Comparison of ENCODE assay signal across 22 cellular contexts in genomic region chr2:201175971-201176570, GRCh38. TPM values are rescaled to one million over a fixed set of nuclear protein-coding genes. Genes with fewer than 3 reads are reported as not detected.
A peak's percentile ranks its signal among the peaks of the same experiment; 100 is the strongest.
DNase-seq lines count a peak whose midpoint lies in the region; ATAC-seq, FAIRE-seq and TF ChIP-seq lines count a peak whose summit lies in the region.
"Had no signal": no experiment of that assay in that cellular context is flagged by ENCODE, and none has a peak within 500 bp of the region (broad histone marks: within the 10 kb centered on the region; RNA-seq: fewer than 3 reads in every experiment).

No MANE protein-coding gene starts in this region.

- no peak overlapping the region for H2AFZ ChIP-seq in osteoblast (ENCODE audit: low read length)

- H3K4me3 ChIP-seq in body of pancreas = no peak overlapping the region
- H3K4me3 ChIP-seq in osteoblast (ENCODE audit: insufficient read depth, low read length) = no peak overlapping the region
- H3K4me3 ChIP-seq: SK-N-MC, skin epidermis had no signal

- H3K4me1 Mint-ChIP-seq in Calu3 (ENCODE audit: low read depth, unreplicated experiment) = peaks cover 41% of the 10 kb centered on the region

- H3K27ac ChIP-seq in body of pancreas = peak overlapping the region; percentile 15 to 68 (median 43)
- H3K27ac ChIP-seq in osteoblast (ENCODE audit: low read depth, low read length) = no peak overlapping the region
- H3K27ac ChIP-seq: SK-N-MC, skin epidermis had no signal

- peak overlapping the region; percentile 39 for H3K4me3 Mint-ChIP-seq in Calu3 (ENCODE audit: low read depth, unreplicated experiment)
- H3K4me3 Mint-ChIP-seq: activated B cell treated with CpG ODN at 0.5 μM for 24 hours; activated naive CD8-positive, alpha-beta T cell treated with anti-CD3 and anti-CD28 coated beads for 36 hours; H9; stimulated activated naive CD8-positive, alpha-beta T cell treated with anti-CD3 and anti-CD28 coated beads, Interleukin-15, Interleukin-2, amounts not matched to agents 100 ng/mL and 50 ng/mL, for 24 hours; type B pancreatic cell had no signal

- no peaks in the 10 kb centered on the region for H3K9me3 Mint-ChIP-seq in Calu3 (ENCODE audit: low read depth, unreplicated experiment)
- H3K9me3 Mint-ChIP-seq: activated B cell treated with CpG ODN at 0.5 μM for 24 hours, naive B cell, type B pancreatic cell had no signal

- peaks cover 42% of the 10 kb centered on the region for H3K36me3 Mint-ChIP-seq in Calu3 (ENCODE audit: insufficient read depth, unreplicated experiment)
- H3K36me3 Mint-ChIP-seq: activated naive CD8-positive, alpha-beta T cell treated with anti-CD3 and anti-CD28 coated beads for 36 hours; naive B cell; type B pancreatic cell had no signal

- 15 to 28% methylated on average over 7 to 8 of the region's 9 CpGs for WGBS in body of pancreas, 2 donors

- peak overlapping the region; percentile 88 for H3K27ac Mint-ChIP-seq in Calu3 (ENCODE audit: unreplicated experiment)
- H3K27ac Mint-ChIP-seq: activated B cell treated with CpG ODN at 0.5 μM for 24 hours; activated naive CD8-positive, alpha-beta T cell treated with anti-CD3 and anti-CD28 coated beads for 36 hours; stimulated activated naive CD8-positive, alpha-beta T cell treated with anti-CD3 and anti-CD28 coated beads, Interleukin-15, Interleukin-2, amounts not matched to agents 100 ng/mL and 50 ng/mL, for 24 hours; type B pancreatic cell had no signal

- no peak for TF ChIP-seq CTCF in Calu3 (IDR thresholded peaks at IDR 0.05; ENCODE audit: unreplicated experiment)
- TF ChIP-seq CTCF in body of pancreas (IDR thresholded peaks at IDR 0.05) = no peak
- TF ChIP-seq CTCF in osteoblast (IDR thresholded peaks at IDR 0.05; ENCODE audit: extremely low read depth, low read depth, low read length) = no peak

- CTCF ChIA-PET in Calu3 (lab: Charles Lee) = interaction anchor here (0.6 to 2.6 kb wide), 5 partner anchors 18 to 270 kb away, joined by 4 to 6 read pairs (median 4); no protein-coding TSS in a partner anchor

- H4K20me1 ChIP-seq in osteoblast (ENCODE audit: insufficient read depth, low read length) = no peaks in the 10 kb centered on the region

- FAIRE-seq in GM12891 (lab: Jason Lieb, UNC) = no peak
- FAIRE-seq: colon had no signal

- BruUV-seq in Calu3 (replicated peaks; lab: Mats Ljungman, UMichigan) = no TSS peak

- TF ChIP-seq POLR2A in body of pancreas (IDR thresholded peaks at IDR 0.05) (no peak), GM12891 (IDR thresholded peaks at IDR 0.05; ENCODE audit: low read depth, low read length) (no peak)

- intact Hi-C loops in Calu3 (cut with micrococcal nuclease; ENCODE audit: unreplicated experiment) = loop anchor here (2.0 to 5.0 kb wide), 3 partner anchors 169 to 464 kb away; partner anchors contain the start of gene ORC2
- intact Hi-C loops in body of pancreas (cut with DNase I) = loop anchor here (5.0 kb wide), 1 partner anchor 274 kb away; no protein-coding TSS in a partner anchor

- H3K4me1 ChIP-seq in body of pancreas (peaks cover 14% of the 10 kb centered on the region), osteoblast (ENCODE audit: insufficient read depth, low read length) (no peaks in the 10 kb centered on the region)
- H3K4me1 ChIP-seq: Caco-2 had no signal

- ATAC-seq in body of pancreas (peak; percentile 68), SK-N-SH treated with all-trans-retinoic acid at 6 μM for 48 hours (no peak)
- ATAC-seq in activated CD4-positive, CD25-positive, alpha-beta regulatory T cell treated with anti-CD3 and anti-CD28 coated beads, Interleukin-2, amount 50 U/mL, for 24 hours = no peak
- ATAC-seq: Panc1 had no signal

- H3K9me3 ChIP-seq in body of pancreas (no peaks in the 10 kb centered on the region), osteoblast (ENCODE audit: low read depth, low read length) (no peaks in the 10 kb centered on the region)

- H3K36me3 ChIP-seq in body of pancreas (replicated peaks in 1 of 2; ENCODE audit: insufficient read depth in 1 of 2, low read depth in 2 of 2) (no peaks in the 10 kb centered on the region), osteoblast (ENCODE audit: insufficient read depth, low read length) (no peaks in the 10 kb centered on the region)

- DNase-seq in Calu3 (peak; percentile 77), HT-29 (ENCODE audit: low spot score) (peak; percentile 52), body of pancreas (peak in 3 of 4 donors; percentile 43 to 65 (median 48)), osteoblast (ENCODE audit: insufficient read length, low spot score, missing footprints) (no peak), GM12891 (ENCODE audit: insufficient read length, low spot score) (no peak)
- DNase-seq: activated B cell treated with CpG ODN at 0.5 μM for 24 hours; activated CD8-positive, alpha-beta memory T cell treated with anti-CD3 and anti-CD28 coated beads for 24 hours; activated naive CD8-positive, alpha-beta T cell treated with anti-CD3 and anti-CD28 coated beads for 36 hours; Caco-2; H9; naive B cell; NCI-H1694 treated with DMSO at 0.1 percent for 48 hours; NCI-H748 treated with DMSO at 0.1 percent for 48 hours; stimulated activated CD4-positive, alpha-beta T cell treated with anti-CD3 and anti-CD28 coated beads, Interleukin-2, amount 100 ng/mL, for 48 hours had no signal

- no peaks in the 10 kb centered on the region for H3K79me2 ChIP-seq in osteoblast (ENCODE audit: insufficient read depth, low read length)

- H3K4me2 ChIP-seq in osteoblast (ENCODE audit: insufficient read depth, low read length) = peak overlapping the region; percentile 40

- no peaks in the 10 kb centered on the region for H3K27me3 Mint-ChIP-seq in Calu3 (ENCODE audit: unreplicated experiment)
- H3K27me3 Mint-ChIP-seq: activated B cell treated with CpG ODN at 0.5 μM for 24 hours; activated naive CD8-positive, alpha-beta T cell treated with anti-CD3 and anti-CD28 coated beads for 36 hours; naive B cell; stimulated activated naive CD8-positive, alpha-beta T cell treated with anti-CD3 and anti-CD28 coated beads, Interleukin-15, Interleukin-2, amounts not matched to agents 100 ng/mL and 50 ng/mL, for 24 hours; type B pancreatic cell had no signal

- H3K27me3 ChIP-seq in body of pancreas (no peaks in the 10 kb centered on the region), osteoblast (ENCODE audit: insufficient read depth, low read length) (no peaks in the 10 kb centered on the region)

TF ChIP-seq in GM12891, 5 proteins besides CTCF, POLR2A, EP300 and RAD21:
- TF ChIP-seq POU2F2 (IDR thresholded peaks at IDR 0.05; ENCODE audit: low read depth, low read length) (no peak), POLR2AphosphoS5 (IDR thresholded peaks at IDR 0.05; ENCODE audit: low read depth, low read length) (no peak), PAX5 (IDR thresholded peaks at IDR 0.05; ENCODE audit: insufficient read depth, low read length, severe bottlenecking) (no peak), TAF1 (IDR thresholded peaks at IDR 0.05; ENCODE audit: low read depth, low read length) (no peak), SPI1 (IDR thresholded peaks at IDR 0.05; ENCODE audit: low read depth, low read length) (no peak)

TF ChIP-seq in SK-N-SH treated with all-trans-retinoic acid at 6 μM for 48 hours, 23 proteins besides CTCF, POLR2A, EP300 and RAD21:
- TF ChIP-seq OSR1 (CRISPR knock-in tag; IDR thresholded peaks at IDR 0.05) (no peak), ZFP3 (CRISPR knock-in tag; IDR thresholded peaks at IDR 0.05) (no peak), SNAI2 (CRISPR knock-in tag; IDR thresholded peaks at IDR 0.05) (no peak), ESRRG (CRISPR knock-in tag; IDR thresholded peaks at IDR 0.05) (no peak), TCF4 (CRISPR knock-in tag; IDR thresholded peaks at IDR 0.05; ENCODE audit: borderline replicate concordance) (no peak), RARB (CRISPR knock-in tag; IDR thresholded peaks at IDR 0.05) (no peak), ZC3H10 (CRISPR knock-in tag; IDR thresholded peaks at IDR 0.05) (no peak), PPARA (CRISPR knock-in tag; IDR thresholded peaks at IDR 0.05; ENCODE audit: borderline replicate concordance) (no peak), ZNF565 (CRISPR knock-in tag; conservative IDR thresholded peaks at IDR 0.05; ENCODE audit: low read depth) (no peak), ZNF8 (CRISPR knock-in tag; IDR thresholded peaks at IDR 0.05) (no peak), TOX (CRISPR knock-in tag; IDR thresholded peaks at IDR 0.05; ENCODE audit: borderline replicate concordance) (no peak), POU6F1 (CRISPR knock-in tag; IDR thresholded peaks at IDR 0.05; ENCODE audit: borderline replicate concordance, low read depth) (no peak)
- TF ChIP-seq, protein P1, sequence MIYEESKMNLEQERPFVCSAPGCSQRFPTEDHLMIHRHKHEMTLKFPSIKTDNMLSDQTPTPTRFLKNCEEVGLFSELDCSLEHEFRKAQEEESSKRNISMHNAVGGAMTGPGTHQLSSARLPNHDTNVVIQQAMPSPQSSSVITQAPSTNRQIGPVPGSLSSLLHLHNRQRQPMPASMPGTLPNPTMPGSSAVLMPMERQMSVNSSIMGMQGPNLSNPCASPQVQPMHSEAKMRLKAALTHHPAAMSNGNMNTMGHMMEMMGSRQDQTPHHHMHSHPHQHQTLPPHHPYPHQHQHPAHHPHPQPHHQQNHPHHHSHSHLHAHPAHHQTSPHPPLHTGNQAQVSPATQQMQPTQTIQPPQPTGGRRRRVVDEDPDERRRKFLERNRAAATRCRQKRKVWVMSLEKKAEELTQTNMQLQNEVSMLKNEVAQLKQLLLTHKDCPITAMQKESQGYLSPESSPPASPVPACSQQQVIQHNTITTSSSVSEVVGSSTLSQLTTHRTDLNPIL (CRISPR knock-in tag; IDR thresholded peaks at IDR 0.05; ENCODE audit: low read depth) = no peak
TF ChIP-seq in SK-N-SH treated with all-trans-retinoic acid at 6 μM for 48 hours: peak in this region for 0.

RNA-seq across cellular contexts. Expression of gene CASP10, which starts 6.9 kb away (rescaled TPM):
- total RNA-seq in Calu3 (2022) (21.4 and 22.5 TPM in 2 replicates), body of pancreas (1 to 10 TPM; 3.0 to 6.0 TPM), osteoblast (3.3 and 4.4 TPM in 2 replicates)
- 2.5 and 6.3 TPM in 2 replicates for total RNA-seq in HT-29 (2014; rRNA removed; shearing (Covaris generic))
- polyA plus RNA-seq in GM12891 (2012; ENCODE audit: low read depth, missing spikeins) = 3.9 TPM

Comparison
In these comparisons a context has a peak if more than half of its experiments do, and no peak if none do; other contexts are left out.
1. DNase-seq: peak in Calu3 (single experiment), HT-29 (single experiment) and body of pancreas (3 of 4); none in osteoblast (single experiment) and GM12891 (single experiment).